Comparison of ENCODE assay signal across 29 cellular contexts in the genomic region with DNA sequence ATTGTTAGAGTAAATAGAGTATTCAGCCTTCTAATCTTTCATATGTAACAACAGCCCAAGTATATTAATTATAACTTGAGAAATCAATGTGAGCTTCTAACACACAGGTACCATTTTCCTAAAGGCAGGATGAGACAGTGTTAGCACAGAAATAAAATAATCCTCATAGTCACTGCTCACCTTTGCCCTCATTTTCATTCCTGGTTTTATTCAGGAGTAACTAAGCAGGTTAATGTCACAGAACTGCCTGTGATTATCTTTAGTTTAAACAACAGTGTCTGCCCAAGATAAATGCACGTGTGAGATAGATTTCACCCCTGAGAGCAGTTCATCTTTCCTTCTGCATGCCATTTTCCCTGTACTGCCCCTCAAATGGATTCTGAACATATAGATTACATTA.
"Had no signal": no experiment of that assay in that cellular context is flagged by ENCODE, and none has a peak within 500 bp of the region (broad histone marks: within the 10 kb centered on the region; RNA-seq: fewer than 3 reads in every experiment).

No MANE protein-coding gene starts in this region.

- H3K4me3 ChIP-seq: adrenal gland, ascending aorta, coronary artery, dorsolateral prefrontal cortex, gastrocnemius medialis, psoas muscle, right atrium auricular region, spleen, testis, transverse colon had no signal

- H2AFZ ChIP-seq: parathyroid adenoma had no signal

- H3K9me3 Mint-ChIP-seq: activated naive CD4-positive, alpha-beta T cell treated with anti-CD3 and anti-CD28 coated beads for 36 hours; neural crest cell; T-helper 2 cell treated with Interferon-gamma antibody and Interleukin-4, amounts not matched to agents 5 μg/mL and 100 μg/mL, for 36 hours had no signal

- H3K4me1 Mint-ChIP-seq: activated CD4-positive, alpha-beta T cell treated with anti-CD3 and anti-CD28 coated beads for 36 hours; activated naive CD8-positive, alpha-beta T cell treated with anti-CD3 and anti-CD28 coated beads for 36 hours; naive thymus-derived CD4-positive, alpha-beta T cell had no signal

- H3K27ac ChIP-seq: adrenal gland, ascending aorta, coronary artery, dorsolateral prefrontal cortex, gastrocnemius medialis, parathyroid adenoma, psoas muscle, right atrium auricular region, spleen, testis, transverse colon had no signal

- H3K79me2 ChIP-seq: parathyroid adenoma had no signal

- H3K36me3 ChIP-seq: adrenal gland, ascending aorta, gastrocnemius medialis, right atrium auricular region, spleen, transverse colon had no signal

- H3K4me1 ChIP-seq: adrenal gland, ascending aorta, gastrocnemius medialis, parathyroid adenoma, psoas muscle, right atrium auricular region, spleen, testis, transverse colon had no signal

- H3K27me3 ChIP-seq: adrenal gland, ascending aorta, gastrocnemius medialis, right atrium auricular region, spleen, testis, transverse colon had no signal

- H3K4me3 Mint-ChIP-seq: activated CD4-positive, alpha-beta T cell treated with anti-CD3 and anti-CD28 coated beads for 36 hours; activated naive CD4-positive, alpha-beta T cell treated with anti-CD3 and anti-CD28 coated beads for 36 hours; activated naive CD8-positive, alpha-beta T cell treated with anti-CD3 and anti-CD28 coated beads for 36 hours; brain; naive thymus-derived CD4-positive, alpha-beta T cell; neural crest cell; T-helper 2 cell treated with Interferon-gamma antibody and Interleukin-4, amounts not matched to agents 5 μg/mL and 100 μg/mL, for 36 hours had no signal

- H3K27me3 Mint-ChIP-seq: activated CD4-positive, alpha-beta T cell treated with anti-CD3 and anti-CD28 coated beads for 36 hours; activated naive CD8-positive, alpha-beta T cell treated with anti-CD3 and anti-CD28 coated beads for 36 hours; brain; naive thymus-derived CD4-positive, alpha-beta T cell had no signal

- H3K9me3 ChIP-seq: adrenal gland, ascending aorta, gastrocnemius medialis, psoas muscle, right atrium auricular region, spleen, testis, transverse colon had no signal

- H3K9ac ChIP-seq: parathyroid adenoma had no signal

- H3K27ac Mint-ChIP-seq: activated CD4-positive, alpha-beta T cell treated with anti-CD3 and anti-CD28 coated beads for 36 hours; activated naive CD4-positive, alpha-beta T cell treated with anti-CD3 and anti-CD28 coated beads for 36 hours; activated naive CD8-positive, alpha-beta T cell treated with anti-CD3 and anti-CD28 coated beads for 36 hours; naive thymus-derived CD4-positive, alpha-beta T cell; T-helper 2 cell treated with Interferon-gamma antibody and Interleukin-4, amounts not matched to agents 5 μg/mL and 100 μg/mL, for 36 hours had no signal

- H3K36me3 Mint-ChIP-seq: activated naive CD8-positive, alpha-beta T cell treated with anti-CD3 and anti-CD28 coated beads for 36 hours; brain; naive thymus-derived CD4-positive, alpha-beta T cell had no signal

- DNase-seq: activated CD4-positive, alpha-beta T cell treated with anti-CD3 and anti-CD28 coated beads for 36 hours; activated CD4-positive, alpha-beta T cell treated with anti-CD3 and anti-CD28 coated beads, Interleukin-2, amount 50 U/mL, for 4 hours; activated CD4-positive, CD25-positive, alpha-beta regulatory T cell; activated effector memory CD4-positive, alpha-beta T cell treated with anti-CD3 and anti-CD28 coated beads, Interleukin-2, amount 50 U/mL, for 16 hours; activated naive CD4-positive, alpha-beta T cell treated with anti-CD3 and anti-CD28 coated beads for 36 hours; activated naive CD8-positive, alpha-beta T cell treated with anti-CD3 and anti-CD28 coated beads for 36 hours; activated T-cell treated with anti-CD3 and anti-CD28 coated beads for 4 hours; adrenal gland; dorsolateral prefrontal cortex; effector memory CD4-positive, alpha-beta T cell; erythroblast; gastrocnemius medialis; glutamatergic neuron; islet precursor cell; midbrain; naive thymus-derived CD4-positive, alpha-beta T cell; occipital lobe; psoas muscle; spleen; stimulated activated naive CD4-positive, alpha-beta T cell treated with Interleukin-2 at 50 U/mL for 16 hours; testis; transverse colon had no signal
